8 cellular contexts compared by ENCODE assay signal in the genomic region with DNA sequence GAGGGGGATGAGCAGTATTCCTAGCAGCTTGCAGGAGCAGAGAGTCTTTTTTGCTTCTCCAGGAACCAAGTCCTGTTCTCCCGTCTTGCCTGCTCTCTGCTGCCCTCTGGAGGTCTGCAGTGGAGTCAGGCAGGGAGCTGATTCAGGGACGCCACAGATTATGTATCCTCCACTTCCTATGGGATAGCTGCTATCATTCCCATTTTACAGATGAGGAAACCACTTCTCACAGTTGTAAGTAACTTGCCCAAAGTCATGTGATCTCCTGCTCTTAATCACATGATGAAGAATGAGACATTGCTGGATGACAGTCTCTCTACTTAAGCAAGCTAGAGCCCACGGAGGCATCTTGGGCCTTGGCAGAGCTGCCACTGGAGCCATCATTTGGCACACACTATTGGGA. TPM values are rescaled to one million over a fixed set of nuclear protein-coding genes. Genes with fewer than 3 reads are reported as not detected.
DNase-seq lines count a peak whose midpoint lies in the region; ATAC-seq, FAIRE-seq and TF ChIP-seq lines count a peak whose summit lies in the region.

No MANE protein-coding gene starts in this region.

- no peak for TF ChIP-seq POLR2A in upper lobe of left lung (IDR thresholded peaks at IDR 0.05)

- no peak overlapping the region for H3K27ac Mint-ChIP-seq in activated naive CD4-positive, alpha-beta T cell treated with anti-CD3 and anti-CD28 coated beads, Interleukin-2, amount 10 ng/mL, durations not matched to agents 7 days and 5 days

- ATAC-seq in upper lobe of left lung (ENCODE audit: low FRiP score in 2 of 2) (peak; percentile 80 to 94), HG03025 (IDR thresholded peaks at IDR 0.05; ENCODE audit: low FRiP score, unreplicated experiment) (no peak)

- no peaks in the 10 kb centered on the region for H3K27me3 ChIP-seq in upper lobe of left lung

- H3K9me3 ChIP-seq in upper lobe of left lung, result no peaks in the 10 kb centered on the region

- H3K27ac ChIP-seq in upper lobe of left lung, result no peak overlapping the region

- 17 to 31% methylated on average over 2 to 3 of the region's 3 CpGs for WGBS in upper lobe of left lung, 2 donors

- peak; percentile 62 to 96 (median 84) for TF ChIP-seq CTCF in upper lobe of left lung (IDR thresholded peaks at IDR 0.05)

- peaks cover 0 to 24% (median 9%) of the 10 kb centered on the region in 4 donors for H3K36me3 ChIP-seq in upper lobe of left lung

- no peaks in the 10 kb centered on the region for H3K36me3 Mint-ChIP-seq in activated naive CD4-positive, alpha-beta T cell treated with anti-CD3 and anti-CD28 coated beads, Interleukin-2, amount 10 ng/mL, durations not matched to agents 7 days and 5 days

- H3K4me1 Mint-ChIP-seq in activated naive CD4-positive, alpha-beta T cell treated with anti-CD3 and anti-CD28 coated beads, Interleukin-2, amount 10 ng/mL, durations not matched to agents 7 days and 5 days, result peaks cover 11% of the 10 kb centered on the region

- H3K4me3 ChIP-seq in upper lobe of left lung, result no peak overlapping the region

- FAIRE-seq in G401.6 (lab: Jason Lieb, UNC), result peak; percentile 63

- H3K4me1 ChIP-seq in upper lobe of left lung, result no peaks in the 10 kb centered on the region

- H3K9me3 Mint-ChIP-seq in activated naive CD4-positive, alpha-beta T cell treated with anti-CD3 and anti-CD28 coated beads, Interleukin-2, amount 10 ng/mL, durations not matched to agents 7 days and 5 days, result no peaks in the 10 kb centered on the region

- H3K4me3 Mint-ChIP-seq in activated naive CD4-positive, alpha-beta T cell treated with anti-CD3 and anti-CD28 coated beads, Interleukin-2, amount 10 ng/mL, durations not matched to agents 7 days and 5 days, result no peak overlapping the region

- no peak for TF ChIP-seq EP300 in upper lobe of left lung (IDR thresholded peaks at IDR 0.05)

- H3K27me3 Mint-ChIP-seq in activated naive CD4-positive, alpha-beta T cell treated with anti-CD3 and anti-CD28 coated beads, Interleukin-2, amount 10 ng/mL, durations not matched to agents 7 days and 5 days, result no peaks in the 10 kb centered on the region

- DNase-seq in M059J (ENCODE audit: low read depth) (peak; percentile 63), SKM-1 (lab: John Stamatoyannopoulos, UW; ENCODE audit: unreplicated experiment) (peak; percentile 57), glomerular visceral epithelial cell (ENCODE audit: extremely low spot score) (peak; percentile 71), pons (ENCODE audit: low spot score) (peak; percentile 72), upper lobe of left lung (peak in 1 of 2 donors; percentile 68)
- DNase-seq in activated naive CD4-positive, alpha-beta T cell treated with anti-CD3 and anti-CD28 coated beads, Interleukin-2, amount 10 ng/mL, durations not matched to agents 7 days and 5 days, result peak; percentile 83

- CTCF ChIA-PET in activated naive CD4-positive, alpha-beta T cell treated with anti-CD3 and anti-CD28 coated beads, Interleukin-2, amount 10 ng/mL, durations not matched to agents 7 days and 5 days (lab: Charles Lee), result interaction anchor here (0.6 to 5.5 kb wide), 58 partner anchors 8 to 553 kb away, joined by 3 to 116 read pairs (median 4); a partner anchor contains a TSS

RNA-seq across cellular contexts. Expression of a gene that starts 8.3 kb away (rescaled TPM):
- 0.02 TPM in 1 of 2 replicates, not detected in the other for total RNA-seq in M059J (2014; rRNA removed; shearing (Covaris generic))
- total RNA-seq in upper lobe of left lung, result 10 to 100 TPM in 3 of 6 donors, 1 to 10 TPM in 3; 3.2 to 47.1 (median 11.0) TPM

RNA-seq across cellular contexts. Expression of a gene that starts 45.2 kb away (rescaled TPM):
- total RNA-seq in M059J (2014; rRNA removed; shearing (Covaris generic)), result 51.5 and 87.0 TPM in 2 replicates
- 100 to 1,000 TPM; 106 to 260 (median 147) TPM for total RNA-seq in upper lobe of left lung
